In the genomic region with DNA sequence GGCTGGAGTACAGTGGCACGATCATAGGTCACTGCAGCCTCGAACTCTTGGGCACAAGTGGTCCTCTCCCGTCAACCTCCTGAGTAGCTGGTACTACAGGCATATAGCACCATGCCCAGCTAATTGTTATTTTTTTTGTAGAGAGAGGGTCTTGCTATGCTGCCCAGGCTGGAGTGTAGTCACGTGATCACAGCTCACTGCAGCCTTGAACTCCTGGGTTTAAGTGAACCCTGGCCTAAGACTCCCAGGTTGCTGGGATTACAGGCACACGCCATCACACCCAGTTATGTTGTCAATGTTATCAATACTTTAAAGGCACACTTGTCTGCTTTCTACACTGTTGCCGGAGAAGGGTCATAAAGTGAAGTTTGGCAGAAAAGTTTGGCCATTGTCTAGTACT, we compare ENCODE assay signal across 24 cellular contexts. TPM values are rescaled to one million over a fixed set of nuclear protein-coding genes. Genes with fewer than 3 reads are reported as not detected.
A peak's percentile ranks its signal among the peaks of the same experiment; 100 is the strongest.
DNase-seq lines count a peak whose midpoint lies in the region; ATAC-seq, FAIRE-seq and TF ChIP-seq lines count a peak whose summit lies in the region.
"Had no signal": no experiment of that assay in that cellular context is flagged by ENCODE, and none has a peak within 500 bp of the region (broad histone marks: within the 10 kb centered on the region; RNA-seq: fewer than 3 reads in every experiment).

No MANE protein-coding gene starts in this region.

- H3K4me1 Mint-ChIP-seq in activated CD8-positive, alpha-beta T cell treated with anti-CD3 and anti-CD28 coated beads for 36 hours (ENCODE audit: low read depth): peaks cover 59% of the 10 kb centered on the region
- H3K4me1 Mint-ChIP-seq in activated CD8-positive, alpha-beta T cell treated with anti-CD3 and anti-CD28 coated beads, Interleukin-2, amount 10 ng/mL, durations not matched to agents 7 days and 5 days (ENCODE audit: low read depth): peaks cover 49% of the 10 kb centered on the region

- no peaks in the 10 kb centered on the region for H3K9me3 Mint-ChIP-seq in activated CD8-positive, alpha-beta T cell treated with anti-CD3 and anti-CD28 coated beads for 36 hours
- no peaks in the 10 kb centered on the region for H3K9me3 Mint-ChIP-seq in activated CD8-positive, alpha-beta T cell treated with anti-CD3 and anti-CD28 coated beads, Interleukin-2, amount 10 ng/mL, durations not matched to agents 7 days and 5 days (ENCODE audit: insufficient read depth)
- H3K9me3 Mint-ChIP-seq: activated T-cell treated with anti-CD3 and anti-CD28 coated beads, Interleukin-2, amount 50 U/mL, for 4 hours; H9 had no signal

- TF ChIP-seq RAD21 in K562 (CRISPR knock-in tag; conservative IDR thresholded peaks at IDR 0.05 in 1 of 2, IDR thresholded peaks at IDR 0.05 in 1 of 2): no peak

- H3K4me1 ChIP-seq in HEK293 (ENCODE audit: control insufficient read depth, insufficient read depth, low read length): peaks cover 8% of the 10 kb centered on the region; the same call in 1 of the 2 replicates
- H3K4me1 ChIP-seq in K562 (replicated peaks in 1 of 2; ENCODE audit: control insufficient read depth in 2 of 2, insufficient read depth in 2 of 2, low read length in 2 of 2): peaks cover 24 to 33% of the 10 kb centered on the region in 2 experiments
- H3K4me1 ChIP-seq in neutrophil (ENCODE audit: control insufficient read depth in 1 of 2, insufficient read depth in 1 of 2, low read depth in 1 of 2, low read length in 1 of 2): peaks cover 96% of the 10 kb centered on the region in 2 experiments
- H3K4me1 ChIP-seq in heart right ventricle: peaks cover 38 to 88% (median 78%) of the 10 kb centered on the region in 9 donors

- POLR2A ChIA-PET in activated CD8-positive, alpha-beta T cell treated with anti-CD3 and anti-CD28 coated beads for 36 hours (lab: Charles Lee): interaction anchor here (0.6 to 4.5 kb wide), 3 partner anchors 11 to 1412 kb away, joined by 3 to 25 read pairs (median 4); no protein-coding TSS in a partner anchor
- POLR2A ChIA-PET in activated CD8-positive, alpha-beta T cell treated with anti-CD3 and anti-CD28 coated beads, Interleukin-2, amount 10 ng/mL, durations not matched to agents 7 days and 5 days (lab: Charles Lee): interaction anchor here (1.6 kb wide), 1 partner anchor 12 kb away, joined by 5 read pairs; no protein-coding TSS in a partner anchor
- POLR2A ChIA-PET in HEK293 (lab: Yijun Ruan, JAX): no interaction called here
- POLR2A ChIA-PET in K562 (lab: Yijun Ruan, JAX): no interaction called here

- no peak for ATAC-seq in activated CD8-positive, alpha-beta T cell treated with anti-CD3 and anti-CD28 coated beads for 36 hours
- ATAC-seq in activated CD8-positive, alpha-beta T cell treated with anti-CD3 and anti-CD28 coated beads, Interleukin-2, amount 10 ng/mL, durations not matched to agents 7 days and 5 days: no peak
- ATAC-seq in K562 (no peak), left colon (no peak), HG02870 (IDR thresholded peaks at IDR 0.05; ENCODE audit: unreplicated experiment) (no peak), heart right ventricle (no peak)
- ATAC-seq: activated T-cell treated with anti-CD3 and anti-CD28 coated beads, Interleukin-2, amount 50 U/mL, for 4 hours had no signal

- H3K9ac ChIP-seq in K562 (ENCODE audit: insufficient read depth in 1 of 2, low read depth in 2 of 2, low read length in 2 of 2): no peak overlapping the region

- H3K9me1 ChIP-seq in K562 (ENCODE audit: control insufficient read depth, insufficient read depth, low read length): no peaks in the 10 kb centered on the region

- FAIRE-seq in K562 (lab: Jason Lieb, UNC): no peak
- FAIRE-seq: A204.1, HTR-8/SVneo had no signal

- CTCF ChIA-PET in activated CD8-positive, alpha-beta T cell treated with anti-CD3 and anti-CD28 coated beads for 36 hours (lab: Charles Lee): interaction anchor here (1.0 to 3.1 kb wide), 5 partner anchors 10 to 272 kb away, joined by 3 to 21 read pairs (median 4); partner anchors contain the start of genes LASP1 and LASP1NB
- CTCF ChIA-PET in activated CD8-positive, alpha-beta T cell treated with anti-CD3 and anti-CD28 coated beads, Interleukin-2, amount 10 ng/mL, durations not matched to agents 7 days and 5 days (lab: Charles Lee): interaction anchor here (1.8 to 8.4 kb wide), 2 partner anchors 17 to 33 kb away, joined by 4 to 82 read pairs; partner anchors contain the start of gene LASP1
- CTCF ChIA-PET in HEK293 (lab: Yijun Ruan, JAX): interaction anchor here (1.1 to 1.3 kb wide), 2 partner anchors 13 to 21 kb away, joined by 4 read pairs; partner anchors contain the start of gene LASP1NB
- CTCF ChIA-PET in K562 (lab: Yijun Ruan, JAX; ENCODE audit: low intra/inter-chr PET ratio): no interaction called here

- no peaks in the 10 kb centered on the region for H3K27me3 Mint-ChIP-seq in activated CD8-positive, alpha-beta T cell treated with anti-CD3 and anti-CD28 coated beads for 36 hours
- no peaks in the 10 kb centered on the region for H3K27me3 Mint-ChIP-seq in activated CD8-positive, alpha-beta T cell treated with anti-CD3 and anti-CD28 coated beads, Interleukin-2, amount 10 ng/mL, durations not matched to agents 7 days and 5 days (ENCODE audit: low read depth)

- 88% methylated on average over 6 of the region's 6 CpGs for whole genome bisulfite sequencing in K562 (ENCODE audit: insufficient coverage, low coverage, missing lambda C conversion rate)
- 92 to 95% methylated on average over 6 of the region's 6 CpGs for WGBS in heart right ventricle, 2 donors

- intact Hi-C loops in activated CD8-positive, alpha-beta T cell treated with anti-CD3 and anti-CD28 coated beads for 36 hours (cut with micrococcal nuclease): no loop called here
- intact Hi-C loops in K562 (cut with micrococcal nuclease) (no loop called here), left colon (cut with DNase I, micrococcal nuclease) (no loop called here), heart right ventricle (cut with DNase I) (no loop called here)

- H3K9me3 ChIP-seq in HEK293 (ENCODE audit: control insufficient read depth, insufficient read depth, low read depth, low read length) (no peaks in the 10 kb centered on the region), K562 (replicated peaks; ENCODE audit: control insufficient read depth, insufficient read depth, low read depth, low read length) (no peaks in the 10 kb centered on the region), neutrophil (no peaks in the 10 kb centered on the region), heart right ventricle (no peaks in the 10 kb centered on the region)

- H3K36me3 ChIP-seq in HEK293 (ENCODE audit: control insufficient read depth in 2 of 2, insufficient read depth in 1 of 2, low read length in 2 of 2) (peaks cover 0 to 25% of the 10 kb centered on the region in 2 experiments; a peak in 2 of 3 replicates), K562 (ENCODE audit: control insufficient read depth, insufficient read depth, low read length) (peaks cover 60% of the 10 kb centered on the region), neutrophil (peaks cover 85% of the 10 kb centered on the region), heart right ventricle (peaks cover 0 to 71% (median 5%) of the 10 kb centered on the region in 9 donors)

- H3K4me3 ChIP-seq in HEK293 (ENCODE audit: low read depth, low read length) (no peak overlapping the region), K562 (no peak overlapping the region), neutrophil (ENCODE audit: low read depth in 1 of 2, low read length in 1 of 2) (no peak overlapping the region), heart right ventricle (no peak overlapping the region)

- peaks cover 23% of the 10 kb centered on the region for H3K79me2 ChIP-seq in K562 (ENCODE audit: control insufficient read depth, insufficient read depth, low read length)

- H3K4me3 Mint-ChIP-seq in activated CD8-positive, alpha-beta T cell treated with anti-CD3 and anti-CD28 coated beads for 36 hours: no peak overlapping the region
- H3K4me3 Mint-ChIP-seq in activated CD8-positive, alpha-beta T cell treated with anti-CD3 and anti-CD28 coated beads, Interleukin-2, amount 10 ng/mL, durations not matched to agents 7 days and 5 days: no peak overlapping the region
- H3K4me3 Mint-ChIP-seq: activated T-cell treated with anti-CD3 and anti-CD28 coated beads, Interleukin-2, amount 50 U/mL, for 4 hours; H9 had no signal

- no peak overlapping the region for H3K4me2 ChIP-seq in K562 (ENCODE audit: insufficient read depth, low read length)

- H3K27ac ChIP-seq in HEK293 (ENCODE audit: extremely low read depth, low read depth, low read length): no peak overlapping the region
- no peak overlapping the region for H3K27ac ChIP-seq in K562 (ENCODE audit: extremely low read depth, low read depth, low read length)
- peak overlapping the region; percentile 96 for H3K27ac ChIP-seq in neutrophil
- H3K27ac ChIP-seq in heart right ventricle: peak overlapping the region in 4 of 10 donors; percentile 4 to 86 (median 37)
- H3K27ac ChIP-seq: RWPE1 had no signal

- TF ChIP-seq POLR2A in K562 (conservative IDR thresholded peaks at IDR 0.05): no peak

- in situ Hi-C loops in K562 (cut with MboI): no loop called here

- H4K20me1 ChIP-seq in K562 (replicated peaks; ENCODE audit: control insufficient read depth, insufficient read depth, low read length): peaks cover 21% of the 10 kb centered on the region

- H3K27me3 ChIP-seq in K562 (ENCODE audit: control insufficient read depth in 2 of 2, insufficient read depth in 2 of 2, low read length in 2 of 2): no peaks in the 10 kb centered on the region
- H3K27me3 ChIP-seq in neutrophil: no peaks in the 10 kb centered on the region
- no peaks in the 10 kb centered on the region for H3K27me3 ChIP-seq in heart right ventricle

- BruUV-seq in K562 (replicated peaks; lab: Mats Ljungman, UMichigan): TSS peak; percentile 7

- no peak for DNase-seq in activated CD8-positive, alpha-beta T cell treated with anti-CD3 and anti-CD28 coated beads for 36 hours
- DNase-seq in activated CD8-positive, alpha-beta T cell treated with anti-CD3 and anti-CD28 coated beads, Interleukin-2, amount 10 ng/mL, durations not matched to agents 7 days and 5 days: no peak
- DNase-seq in K562 (ENCODE audit: extremely low read depth in 1 of 4, low spot score in 3 of 4) (no peak), left colon (no peak), heart right ventricle (no peak)
- DNase-seq: activated CD4-positive, CD25-positive, alpha-beta regulatory T cell treated with anti-CD3 and anti-CD28 coated beads, Interleukin-2, amount 50 U/mL, for 72 hours; activated naive CD4-positive, alpha-beta T cell treated with anti-CD3 and anti-CD28 coated beads, Interleukin-2, amount 50 U/mL, for 16 hours; activated T-cell treated with anti-CD3 and anti-CD28 coated beads, Interleukin-2, amount 50 U/mL, for 4 hours; central memory CD4-positive, alpha-beta T cell; COR-L47; DMS53; GDM1; H9; islet precursor cell; KG1; NCI-H1436 treated with DMSO at 0.1 percent for 48 hours; NCI-H2107; trophoblast cell had no signal

- peaks cover 47% of the 10 kb centered on the region for H3K36me3 Mint-ChIP-seq in activated CD8-positive, alpha-beta T cell treated with anti-CD3 and anti-CD28 coated beads for 36 hours (ENCODE audit: low read depth)
- peaks cover 65% of the 10 kb centered on the region for H3K36me3 Mint-ChIP-seq in activated CD8-positive, alpha-beta T cell treated with anti-CD3 and anti-CD28 coated beads, Interleukin-2, amount 10 ng/mL, durations not matched to agents 7 days and 5 days (ENCODE audit: low read depth)

- no peak for TF ChIP-seq CTCF in activated CD8-positive, alpha-beta T cell treated with anti-CD3 and anti-CD28 coated beads for 36 hours (IDR thresholded peaks at IDR 0.05)
- TF ChIP-seq CTCF in HEK293 (tag by site-specific recombination; IDR thresholded peaks at IDR 0.05) (no peak), K562 (IDR thresholded peaks at IDR 0.05 in 2 of 3, conservative IDR thresholded peaks at IDR 0.05 in 1 of 3; ENCODE audit: insufficient read depth in 2 of 3, low read depth in 1 of 3, low read length in 3 of 3) (no peak), neutrophil (IDR thresholded peaks at IDR 0.05) (no peak), heart right ventricle (IDR thresholded peaks at IDR 0.05) (no peak)

- peak overlapping the region; percentile 64 for H3K27ac Mint-ChIP-seq in activated CD8-positive, alpha-beta T cell treated with anti-CD3 and anti-CD28 coated beads for 36 hours
- no peak overlapping the region for H3K27ac Mint-ChIP-seq in activated CD8-positive, alpha-beta T cell treated with anti-CD3 and anti-CD28 coated beads, Interleukin-2, amount 10 ng/mL, durations not matched to agents 7 days and 5 days
- H3K27ac Mint-ChIP-seq: H9 had no signal

- TF ChIP-seq EP300 in K562 (IDR thresholded peaks at IDR 0.05; ENCODE audit: low read length): no peak

- no peak overlapping the region for H2AFZ ChIP-seq in K562 (ENCODE audit: low read depth, low read length)

RNA-seq across cellular contexts. Expression of gene LASP1, which starts 33.5 kb away (rescaled TPM):
- 100 to 1,000 TPM; 135 to 139 TPM for total RNA-seq in activated CD8-positive, alpha-beta T cell treated with anti-CD3 and anti-CD28 coated beads for 36 hours
- 100 to 1,000 TPM; 268 to 276 TPM for total RNA-seq in activated CD8-positive, alpha-beta T cell treated with anti-CD3 and anti-CD28 coated beads, Interleukin-2, amount 10 ng/mL, durations not matched to agents 7 days and 5 days
- 56.3 and 141 TPM in 2 replicates for total RNA-seq in K562 (2011; cell fraction: chromatin; rRNA removed; ENCODE audit: low replicate concordance)
- 52.5 and 72.2 TPM in 2 replicates for total RNA-seq in K562 (2011; cell fraction: nucleolus; rRNA removed)
- total RNA-seq in K562 (2011; cell fraction: nucleoplasm; rRNA removed): 56.8 and 72.4 TPM in 2 replicates
- total RNA-seq in K562 (2014; rRNA removed) (48.5 and 49.0 TPM in 2 replicates), K562 (2014; rRNA removed; fragmentation: Illumina TruSeq; extraction: Trizol) (35.1 and 38.8 TPM in 2 replicates), K562 (2015; rRNA removed; fragmentation: Illumina TruSeq; extraction: Trizol) (55.3 and 58.7 TPM in 2 replicates), K562 (2021) (112 and 125 TPM in 2 replicates), left colon (100 to 1,000 TPM; 245 to 318 TPM), heart right ventricle (10 to 100 TPM; 19.5 to 56.9 (median 23.0) TPM)
- polyA plus RNA-seq in K562 (2011; rRNA removed) (45.9 and 62.1 TPM in 2 replicates), K562 (2014; fragmentation: Illumina TruSeq; extraction: Trizol) (95.7 and 104 TPM in 2 replicates), K562 (2014; fragmentation: Nextera tagmentation; extraction: Ambion mirVana) (10 to 100 TPM; 23.0 to 23.6 TPM), K562 (2014; rRNA removed) (69.1 and 78.2 TPM in 2 replicates), heart right ventricle (10 to 100 TPM; 21.3 to 25.4 TPM)
- 58.9 and 166 TPM in 2 replicates for polyA plus RNA-seq in K562 (2011; cell fraction: cytosol; rRNA removed)
- polyA plus RNA-seq in K562 (2011; cell fraction: nucleus; rRNA removed): 25.9 and 52.6 TPM in 2 replicates
- 110 and 126 TPM in 2 replicates for polyA plus RNA-seq in K562 (2012)
- 48.3 and 89.0 TPM in 2 replicates for polyA minus RNA-seq in K562 (2011; rRNA and poly(A)+ RNA removed)
- polyA minus RNA-seq in K562 (2011; cell fraction: cytosol; rRNA and poly(A)+ RNA removed): 56.3 and 79.0 TPM in 2 replicates
- polyA minus RNA-seq in K562 (2011; cell fraction: nucleus; rRNA and poly(A)+ RNA removed): 20.1 and 22.1 TPM in 2 replicates

RNA-seq across cellular contexts. Expression of gene RPL23, which starts 49.9 kb away (rescaled TPM):
- total RNA-seq in activated CD8-positive, alpha-beta T cell treated with anti-CD3 and anti-CD28 coated beads for 36 hours: 1,000 to 10,000 TPM; 1,908 to 1,957 TPM
- total RNA-seq in activated CD8-positive, alpha-beta T cell treated with anti-CD3 and anti-CD28 coated beads, Interleukin-2, amount 10 ng/mL, durations not matched to agents 7 days and 5 days: 1,000 to 10,000 TPM; 1,130 to 1,164 TPM
- total RNA-seq in K562 (2011; cell fraction: chromatin; rRNA removed; ENCODE audit: low replicate concordance): 370 and 391 TPM in 2 replicates
- 317 and 380 TPM in 2 replicates for total RNA-seq in K562 (2011; cell fraction: nucleolus; rRNA removed)
- 567 and 894 TPM in 2 replicates for total RNA-seq in K562 (2011; cell fraction: nucleoplasm; rRNA removed)
- 2,281 and 2,332 TPM in 2 replicates for total RNA-seq in K562 (2014; rRNA removed)
- 3,218 and 3,389 TPM in 2 replicates for total RNA-seq in K562 (2014; rRNA removed; fragmentation: Illumina TruSeq; extraction: Trizol)
- total RNA-seq in K562 (2015; rRNA removed; fragmentation: Illumina TruSeq; extraction: Trizol): 2,524 and 2,706 TPM in 2 replicates
- 1,745 and 1,985 TPM in 2 replicates for total RNA-seq in K562 (2021)
- 1,779 and 3,096 TPM in 2 replicates for polyA plus RNA-seq in K562 (2011; rRNA removed)
- 1,009 and 1,561 TPM in 2 replicates for polyA plus RNA-seq in K562 (2011; cell fraction: cytosol; rRNA removed)
- 519 and 810 TPM in 2 replicates for polyA plus RNA-seq in K562 (2011; cell fraction: nucleus; rRNA removed)
- polyA plus RNA-seq in K562 (2012): 2,980 and 3,135 TPM in 2 replicates
- 3,156 and 3,487 TPM in 2 replicates for polyA plus RNA-seq in K562 (2014; fragmentation: Illumina TruSeq; extraction: Trizol)
- 1,000 to 10,000 TPM; 2,598 to 3,667 TPM for polyA plus RNA-seq in K562 (2014; fragmentation: Nextera tagmentation; extraction: Ambion mirVana)
- polyA plus RNA-seq in K562 (2014; rRNA removed): 3,128 and 3,158 TPM in 2 replicates
- polyA minus RNA-seq in K562 (2011; rRNA and poly(A)+ RNA removed): 1,069 and 1,345 TPM in 2 replicates
- 644 and 904 TPM in 2 replicates for polyA minus RNA-seq in K562 (2011; cell fraction: cytosol; rRNA and poly(A)+ RNA removed)
- 127 and 195 TPM in 2 replicates for polyA minus RNA-seq in K562 (2011; cell fraction: nucleus; rRNA and poly(A)+ RNA removed)
- 100 to 1,000 TPM; 836 to 861 TPM for total RNA-seq in left colon
- 100 to 1,000 TPM; 725 to 991 (median 835) TPM for total RNA-seq in heart right ventricle
- polyA plus RNA-seq in heart right ventricle: 1,000 to 10,000 TPM; 1,798 to 2,733 TPM

Comparison
In these comparisons a context has a peak if more than half of its experiments do, and no peak if none do; other contexts are left out.
1. POLR2A ChIA-PET loops: an anchor here in activated CD8-positive, alpha-beta T cell treated with anti-CD3 and anti-CD28 coated beads for 36 hours (0.6 to 4.5 kb wide) and activated CD8-positive, alpha-beta T cell treated with anti-CD3 and anti-CD28 coated beads, Interleukin-2, amount 10 ng/mL, durations not matched to agents 7 days and 5 days (1.6 kb wide); none called in HEK293 and K562.